8 cellular contexts compared by ENCODE assay signal in the genomic region with DNA sequence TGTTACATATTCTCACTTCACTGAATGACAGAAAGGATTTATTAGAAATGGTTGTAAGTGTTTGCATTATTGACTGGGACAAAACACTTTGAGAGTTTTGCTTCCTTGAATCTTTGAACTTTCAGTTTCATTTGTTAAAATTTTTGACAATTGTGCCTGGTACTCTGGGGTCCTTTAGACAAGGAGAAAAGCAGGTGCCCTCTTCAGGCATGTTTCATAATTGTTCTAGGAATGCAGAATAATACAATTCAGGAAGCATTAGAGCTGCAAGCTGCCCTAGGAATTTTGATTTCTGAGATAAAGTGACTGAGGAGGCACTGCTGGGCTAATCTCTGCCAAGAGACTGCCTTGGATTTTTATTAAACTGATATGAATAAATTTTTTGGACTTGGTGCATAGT. TPM values are rescaled to one million over a fixed set of nuclear protein-coding genes. Genes with fewer than 3 reads are reported as not detected.
DNase-seq lines count a peak whose midpoint lies in the region; ATAC-seq, FAIRE-seq and TF ChIP-seq lines count a peak whose summit lies in the region.

No MANE protein-coding gene starts in this region.

- peaks cover 35% of the 10 kb centered on the region for H3K36me3 ChIP-seq in astrocyte (ENCODE audit: insufficient read depth, low read length)

- peak; percentile 48 for DNase-seq in DMS53 (lab: John Stamatoyannopoulos, UW)
- DNase-seq in KBM-7, result peak; percentile 32
- DNase-seq in astrocyte (ENCODE audit: low read depth), result peak; percentile 44
- no peak for DNase-seq in left lobe of liver (ENCODE audit: low spot score)
- no peak for DNase-seq in middle frontal gyrus (ENCODE audit: extremely low spot score, low spot score)

- H3K4me2 ChIP-seq in astrocyte (ENCODE audit: low read length), result peak overlapping the region; percentile 12

- H2AFZ ChIP-seq in astrocyte (ENCODE audit: low read depth, low read length), result no peak overlapping the region

- H3K4me1 ChIP-seq in astrocyte (ENCODE audit: insufficient read depth, low read length), result peaks cover 9% of the 10 kb centered on the region

- H3K4me1 Mint-ChIP-seq in astrocyte (ENCODE audit: low read depth, unreplicated experiment), result peaks cover 33% of the 10 kb centered on the region

- FAIRE-seq in astrocyte (lab: Jason Lieb, UNC), result no peak

- no peak overlapping the region for H3K27ac Mint-ChIP-seq in astrocyte (ENCODE audit: unreplicated experiment)

- H3K9me3 ChIP-seq in astrocyte (ENCODE audit: insufficient read depth, low read depth, low read length), result no peaks in the 10 kb centered on the region

- peak; percentile 60 for TF ChIP-seq CTCF in astrocyte (IDR thresholded peaks at IDR 0.05; ENCODE audit: insufficient read depth, low read depth, low read length)

- H3K4me3 Mint-ChIP-seq in astrocyte (ENCODE audit: unreplicated experiment), result no peak overlapping the region

- ATAC-seq in left lobe of liver, result peak; percentile 78
- no peak for ATAC-seq in GM21717 (IDR thresholded peaks at IDR 0.05; ENCODE audit: unreplicated experiment)
- ATAC-seq in GM21737 (IDR thresholded peaks at IDR 0.05; ENCODE audit: unreplicated experiment), result no peak
- ATAC-seq in GM18519 (IDR thresholded peaks at IDR 0.05; ENCODE audit: low FRiP score, unreplicated experiment), result no peak

- no peaks in the 10 kb centered on the region for H3K27me3 Mint-ChIP-seq in astrocyte (ENCODE audit: low read depth, unreplicated experiment)

- H3K79me2 ChIP-seq in astrocyte (ENCODE audit: insufficient read depth, low read length), result peaks cover 57% of the 10 kb centered on the region

- H3K36me3 Mint-ChIP-seq in astrocyte (ENCODE audit: low read depth, unreplicated experiment), result peaks cover 9% of the 10 kb centered on the region

- no peaks in the 10 kb centered on the region for H3K9me3 Mint-ChIP-seq in astrocyte (ENCODE audit: unreplicated experiment)

- in situ Hi-C loops in KBM-7 (cut with MboI; ENCODE audit: low pct_unique_long_range_greater_than_20kb, low sequenced_read_pairs), result loop anchor here (10.0 kb wide), 1 partner anchor 94 kb away; no protein-coding TSS in a partner anchor

- H4K20me1 ChIP-seq in astrocyte (ENCODE audit: insufficient read depth, low read length), result peaks cover 49% of the 10 kb centered on the region

- no peak overlapping the region for H3K4me3 ChIP-seq in astrocyte (ENCODE audit: insufficient read depth, low read depth, low read length)

- H3K27ac ChIP-seq in astrocyte (ENCODE audit: low read depth, low read length), result no peak overlapping the region

- H3K27me3 ChIP-seq in astrocyte (ENCODE audit: insufficient read depth, low read length), result no peaks in the 10 kb centered on the region

- H3K9ac ChIP-seq in astrocyte (ENCODE audit: low read length), result no peak overlapping the region

RNA-seq across cellular contexts. Expression of a gene that starts 49.7 kb away (rescaled TPM):
- 55.9 and 63.5 TPM in 2 replicates for total RNA-seq in astrocyte
- 18.0 TPM for total RNA-seq in left lobe of liver

RNA-seq across cellular contexts. Expression of a gene that starts 59.0 kb away (rescaled TPM):
- total RNA-seq in astrocyte, result 99.6 and 129 TPM in 2 replicates
- total RNA-seq in left lobe of liver, result 17.5 TPM

Comparison
In these comparisons a context has a peak if more than half of its experiments do, and no peak if none do; other contexts are left out.
1. DNase-seq: peak in DMS53 (single experiment), KBM-7 (single experiment) and astrocyte (single experiment); none in left lobe of liver (single experiment) and middle frontal gyrus (single experiment).